Comparison of ENCODE assay signal across 13 cellular contexts in the genomic region with DNA sequence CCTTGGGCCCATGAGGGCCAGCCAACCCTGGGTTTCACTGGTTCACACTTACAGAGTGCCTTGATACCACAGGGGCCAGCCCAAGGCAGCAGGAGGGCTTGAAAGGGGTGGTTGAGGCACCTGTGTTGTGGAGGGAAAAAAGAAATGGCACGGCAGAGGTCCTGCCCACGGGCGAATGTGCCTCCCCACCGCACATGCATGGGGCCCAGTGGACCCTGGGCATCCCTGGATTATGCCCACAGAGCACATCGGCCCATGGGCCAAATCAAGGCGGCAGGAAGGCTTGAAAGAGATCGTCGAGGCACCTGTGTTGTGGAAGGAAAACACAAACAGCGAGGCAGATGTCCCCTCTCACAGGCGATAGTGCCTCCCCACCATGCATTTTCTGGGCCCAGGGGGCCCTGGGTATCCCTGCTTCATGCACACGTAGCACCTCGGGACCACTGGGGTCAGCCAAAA.
DNase-seq lines count a peak whose midpoint lies in the region; ATAC-seq and TF ChIP-seq lines count a peak whose summit lies in the region.
"Had no signal": no experiment of that assay in that cellular context is flagged by ENCODE, and none has a peak within 500 bp of the region (broad histone marks: within the 10 kb centered on the region; RNA-seq: fewer than 3 reads in every experiment).

No MANE protein-coding gene starts in this region.

- peaks cover 0 to 100% (median 0%) of the 10 kb centered on the region in 3 donors for H3K9me3 ChIP-seq in gastroesophageal sphincter

- 67 to 72% methylated on average over 4 to 12 of the region's 12 CpGs for WGBS in gastroesophageal sphincter (ENCODE audit: low coverage in 1 of 2), 2 donors

- no peaks in the 10 kb centered on the region for H3K4me1 ChIP-seq in gastroesophageal sphincter
- H3K4me1 ChIP-seq: Caco-2 had no signal

- no peak overlapping the region for H3K4me3 ChIP-seq in gastroesophageal sphincter
- H3K4me3 ChIP-seq: SK-N-MC, thoracic aorta had no signal

- H3K27me3 ChIP-seq in gastroesophageal sphincter = peaks cover 26% of the 10 kb centered on the region

- DNase-seq in activated T-cell treated with anti-CD3 and anti-CD28 coated beads, Interleukin-2, amount 50 U/mL, for 1 hour = peak; percentile 1
- DNase-seq in activated T-cell treated with anti-CD3 and anti-CD28 coated beads for 4 hours (no peak), iPS-NIHi7 (ENCODE audit: extremely low spot score) (peak; percentile 0), foreskin melanocyte (no peak)
- DNase-seq in activated CD8-positive, alpha-beta memory T cell treated with anti-CD3 and anti-CD28 coated beads, Interleukin-2, amount 50 U/mL, for 4 hours = peak; percentile 0
- DNase-seq in stimulated activated CD8-positive, alpha-beta memory T cell treated with anti-CD3 and anti-CD28 coated beads, Interleukin-4, amount 100 ng/mL, for 48 hours = peak; percentile 2
- DNase-seq: NCI-H1048 had no signal

- TF ChIP-seq POLR2A in gastroesophageal sphincter (IDR thresholded peaks at IDR 0.05) = no peak

- TF ChIP-seq CTCF in gastroesophageal sphincter (IDR thresholded peaks at IDR 0.05) = no peak

- no peaks in the 10 kb centered on the region for H3K36me3 ChIP-seq in gastroesophageal sphincter
- H3K36me3 ChIP-seq: thoracic aorta had no signal

- no peak overlapping the region for H3K27ac ChIP-seq in gastroesophageal sphincter
- H3K27ac ChIP-seq: SK-N-MC, thoracic aorta had no signal

- TF ChIP-seq EP300 in gastroesophageal sphincter (IDR thresholded peaks at IDR 0.05) = no peak

- no peak for ATAC-seq in gastroesophageal sphincter
- no peak for ATAC-seq in HG03565 (IDR thresholded peaks at IDR 0.05; ENCODE audit: unreplicated experiment)
- ATAC-seq: left colon had no signal

Comparison
In these comparisons a context has a peak if more than half of its experiments do, and no peak if none do; other contexts are left out.
1. DNase-seq: peak in activated T-cell treated with anti-CD3 and anti-CD28 coated beads, Interleukin-2, amount 50 U/mL, for 1 hour (single experiment), activated CD8-positive, alpha-beta memory T cell treated with anti-CD3 and anti-CD28 coated beads, Interleukin-2, amount 50 U/mL, for 4 hours (single experiment), iPS-NIHi7 (single experiment) and stimulated activated CD8-positive, alpha-beta memory T cell treated with anti-CD3 and anti-CD28 coated beads, Interleukin-4, amount 100 ng/mL, for 48 hours (single experiment); none in activated T-cell treated with anti-CD3 and anti-CD28 coated beads for 4 hours (single experiment) and foreskin melanocyte (single experiment).